ENCODE assay signal across 21 cellular contexts in genomic region chr19:6677495-6677894, GRCh38. TPM values are rescaled to one million over a fixed set of nuclear protein-coding genes. Genes with fewer than 3 reads are reported as not detected.
DNase-seq lines count a peak whose midpoint lies in the region; ATAC-seq and TF ChIP-seq lines count a peak whose summit lies in the region.
"Had no signal": no experiment of that assay in that cellular context is flagged by ENCODE, and none has a peak within 500 bp of the region (broad histone marks: within the 10 kb centered on the region; RNA-seq: fewer than 3 reads in every experiment).

No MANE protein-coding gene starts in this region.

- peak overlapping the region in 4 of 7 donors; percentile 17 to 54 (median 32) for H3K27ac Mint-ChIP-seq in CD4-positive, alpha-beta memory T cell
- peak overlapping the region; percentile 94 for H3K27ac Mint-ChIP-seq in activated naive CD8-positive, alpha-beta T cell treated with anti-CD3 and anti-CD28 coated beads, Interleukin-2, amount 50 U/mL, for 24 hours
- peak overlapping the region; percentile 32 to 64 for H3K27ac Mint-ChIP-seq in natural killer cell

- CTCF ChIA-PET in CD4-positive, alpha-beta memory T cell (lab: Charles Lee; ENCODE audit: partially characterized antibody) = interaction anchor here (0.8 kb wide), 1 partner anchor 44 kb away, joined by 3 read pairs; no protein-coding TSS in a partner anchor

- no peak for ATAC-seq in activated naive CD8-positive, alpha-beta T cell treated with anti-CD3 and anti-CD28 coated beads, Interleukin-2, amount 50 U/mL, for 24 hours
- ATAC-seq in natural killer cell (no peak), GM18505 (IDR thresholded peaks at IDR 0.05; ENCODE audit: unreplicated experiment) (no peak), HG02678 (IDR thresholded peaks at IDR 0.05; ENCODE audit: unreplicated experiment) (no peak)

- H3K9me3 Mint-ChIP-seq in CD4-positive, alpha-beta memory T cell = peaks cover 0 to 2% (median 0%) of the 10 kb centered on the region in 8 donors
- peaks cover 17% of the 10 kb centered on the region for H3K9me3 Mint-ChIP-seq in activated naive CD8-positive, alpha-beta T cell treated with anti-CD3 and anti-CD28 coated beads, Interleukin-2, amount 50 U/mL, for 24 hours
- no peaks in the 10 kb centered on the region for H3K9me3 Mint-ChIP-seq in natural killer cell

- intact Hi-C loops in CD4-positive, alpha-beta memory T cell (cut with micrococcal nuclease) = no loop called here
- intact Hi-C loops in natural killer cell (cut with micrococcal nuclease) = loop anchor here (5.0 kb wide), 1 partner anchor 40 kb away; no protein-coding TSS in a partner anchor

- H3K4me3 Mint-ChIP-seq in CD4-positive, alpha-beta memory T cell = peak overlapping the region in 6 of 8 donors; percentile 36 to 74 (median 58)
- peak overlapping the region; percentile 64 for H3K4me3 Mint-ChIP-seq in activated naive CD8-positive, alpha-beta T cell treated with anti-CD3 and anti-CD28 coated beads, Interleukin-2, amount 50 U/mL, for 24 hours
- H3K4me3 Mint-ChIP-seq in natural killer cell = peak overlapping the region; percentile 77

- TF ChIP-seq CTCF in GM06990 (IDR thresholded peaks at IDR 0.05; ENCODE audit: insufficient read depth, low read length, poor library complexity, severe bottlenecking) (no peak), natural killer cell (IDR thresholded peaks at IDR 0.05) (no peak)

- POLR2A ChIA-PET in CD4-positive, alpha-beta memory T cell (lab: Charles Lee; ENCODE audit: partially characterized antibody) = interaction anchor here (0.8 to 5.4 kb wide), 5 partner anchors 8 to 62 kb away, joined by 3 to 25 read pairs (median 5); no protein-coding TSS in a partner anchor

- peaks cover 44% of the 10 kb centered on the region for H3K4me1 ChIP-seq in CD4-positive, alpha-beta memory T cell (ENCODE audit: insufficient read depth, low read length)
- H3K4me1 ChIP-seq: ascending aorta had no signal

- no peaks in the 10 kb centered on the region for H3K27me3 Mint-ChIP-seq in CD4-positive, alpha-beta memory T cell
- H3K27me3 Mint-ChIP-seq in activated naive CD8-positive, alpha-beta T cell treated with anti-CD3 and anti-CD28 coated beads, Interleukin-2, amount 50 U/mL, for 24 hours = peaks cover 11% of the 10 kb centered on the region
- no peaks in the 10 kb centered on the region for H3K27me3 Mint-ChIP-seq in natural killer cell (ENCODE audit: low read depth in 2 of 2)

- H3K27ac ChIP-seq in CD4-positive, alpha-beta memory T cell (ENCODE audit: low read depth, low read length) = no peak overlapping the region
- H3K27ac ChIP-seq: ascending aorta, HL-60, KMS-11, upper lobe of left lung had no signal

- no peaks in the 10 kb centered on the region for H3K27me3 ChIP-seq in CD4-positive, alpha-beta memory T cell (ENCODE audit: insufficient read depth, low read length)
- no peaks in the 10 kb centered on the region for H3K27me3 ChIP-seq in GM06990 (replicated peaks; ENCODE audit: control insufficient read depth, insufficient read depth, low read length)
- H3K27me3 ChIP-seq: ascending aorta, upper lobe of left lung had no signal

- no peaks in the 10 kb centered on the region for H3K9me3 ChIP-seq in CD4-positive, alpha-beta memory T cell (ENCODE audit: control insufficient read depth in 1 of 2, low read length in 2 of 2)
- H3K9me3 ChIP-seq: ascending aorta, upper lobe of left lung had no signal

- no peak overlapping the region for H3K4me3 ChIP-seq in CD4-positive, alpha-beta memory T cell (ENCODE audit: low read length in 2 of 2)
- H3K4me3 ChIP-seq in GM06990 (replicated peaks; ENCODE audit: low read depth, low read length) = peak overlapping the region; percentile 15; the same call in 1 of the 2 replicates
- H3K4me3 ChIP-seq: ascending aorta, upper lobe of left lung had no signal

- no peaks in the 10 kb centered on the region for H3K36me3 Mint-ChIP-seq in CD4-positive, alpha-beta memory T cell
- H3K36me3 Mint-ChIP-seq in activated naive CD8-positive, alpha-beta T cell treated with anti-CD3 and anti-CD28 coated beads, Interleukin-2, amount 50 U/mL, for 24 hours (ENCODE audit: low read depth) = peaks cover 13% of the 10 kb centered on the region
- no peaks in the 10 kb centered on the region for H3K36me3 Mint-ChIP-seq in natural killer cell

- H3K4me1 Mint-ChIP-seq in CD4-positive, alpha-beta memory T cell = peaks cover 38 to 70% (median 52%) of the 10 kb centered on the region in 4 donors
- peaks cover 72% of the 10 kb centered on the region for H3K4me1 Mint-ChIP-seq in activated naive CD8-positive, alpha-beta T cell treated with anti-CD3 and anti-CD28 coated beads, Interleukin-2, amount 50 U/mL, for 24 hours
- H3K4me1 Mint-ChIP-seq in natural killer cell = peaks cover 45 to 51% of the 10 kb centered on the region in 2 donors

- TF ChIP-seq POLR2A in GM18505 (IDR thresholded peaks at IDR 0.05; ENCODE audit: borderline replicate concordance, extremely low read depth, insufficient read depth, insufficient read length) = no peak

- peak in 1 of 5 donors; percentile 20 for DNase-seq in CD4-positive, alpha-beta memory T cell
- no peak for DNase-seq in GM06990 (ENCODE audit: extremely low read depth, insufficient read length)
- DNase-seq in activated naive CD8-positive, alpha-beta T cell treated with anti-CD3 and anti-CD28 coated beads, Interleukin-2, amount 50 U/mL, for 24 hours = no peak
- DNase-seq in natural killer cell = no peak
- DNase-seq in NCI-H524 (lab: John Stamatoyannopoulos, UW) = no peak
- DNase-seq in C1 segment of cervical spinal cord (lab: John Stamatoyannopoulos, UW) = no peak
- DNase-seq: activated CD4-positive, alpha-beta T cell treated with anti-CD3 and anti-CD28 coated beads, Interleukin-2, amount 50 U/mL, for 1 hour; DMS 273 treated with DMSO at 0.1 percent for 48 hours; NCI-H1092; NCI-H510A treated with DMSO at 0.1 percent for 48 hours; SIG-M5 had no signal

- H3K36me3 ChIP-seq in CD4-positive, alpha-beta memory T cell (ENCODE audit: insufficient read depth, low read length) = no peaks in the 10 kb centered on the region
- H3K36me3 ChIP-seq in GM06990 (ENCODE audit: control insufficient read depth, insufficient read depth, low read length) = no peaks in the 10 kb centered on the region
- H3K36me3 ChIP-seq: ascending aorta, spleen had no signal

RNA-seq across cellular contexts. Expression of gene TNFSF14, which starts 7.5 kb away (rescaled TPM):
- total RNA-seq in CD4-positive, alpha-beta memory T cell = 10 to 100 TPM; 12.5 to 14.0 TPM
- polyA plus RNA-seq in CD4-positive, alpha-beta memory T cell = 10 to 100 TPM in 1 of 2 donors, 1 to 10 TPM in 1; 3.1 to 18.9 TPM
- total RNA-seq in natural killer cell = 10 to 100 TPM; 10.8 to 20.0 (median 11.8) TPM
- total RNA-seq: frontal cortex, OCI-LY7, pulmonary artery endothelial cell had no signal

RNA-seq across cellular contexts. Expression of gene C3, which starts 43.0 kb away (rescaled TPM):
- total RNA-seq in CD4-positive, alpha-beta memory T cell = 1 to 10 TPM; 1.5 to 2.2 TPM
- not detected for polyA plus RNA-seq in CD4-positive, alpha-beta memory T cell
- total RNA-seq in natural killer cell = 1 to 10 TPM in 1 of 3 donors, under 1 TPM in 1, not detected in 1; 0.38 to 5.5 TPM

RNA-seq across cellular contexts. Expression of gene GPR108, which starts 59.9 kb away (rescaled TPM):
- total RNA-seq in CD4-positive, alpha-beta memory T cell = 10 to 100 TPM; 75.6 to 85.3 TPM
- polyA plus RNA-seq in CD4-positive, alpha-beta memory T cell = 100 to 1,000 TPM in 1 of 2 donors, 10 to 100 TPM in 1; 99.2 to 183 TPM
- 10 to 100 TPM; 66.1 to 78.0 (median 76.9) TPM for total RNA-seq in natural killer cell

Comparison
In these comparisons a context has a peak if more than half of its experiments do, and no peak if none do; other contexts are left out.
1. H3K27ac Mint-ChIP-seq: peak in every context shown above with its lines; median percentile 94 in activated naive CD8-positive, alpha-beta T cell treated with anti-CD3 and anti-CD28 coated beads, Interleukin-2, amount 50 U/mL, for 24 hours; 48 in natural killer cell; 32 in CD4-positive, alpha-beta memory T cell.